Comparison of ENCODE assay signal across 17 cellular contexts in the genomic region with DNA sequence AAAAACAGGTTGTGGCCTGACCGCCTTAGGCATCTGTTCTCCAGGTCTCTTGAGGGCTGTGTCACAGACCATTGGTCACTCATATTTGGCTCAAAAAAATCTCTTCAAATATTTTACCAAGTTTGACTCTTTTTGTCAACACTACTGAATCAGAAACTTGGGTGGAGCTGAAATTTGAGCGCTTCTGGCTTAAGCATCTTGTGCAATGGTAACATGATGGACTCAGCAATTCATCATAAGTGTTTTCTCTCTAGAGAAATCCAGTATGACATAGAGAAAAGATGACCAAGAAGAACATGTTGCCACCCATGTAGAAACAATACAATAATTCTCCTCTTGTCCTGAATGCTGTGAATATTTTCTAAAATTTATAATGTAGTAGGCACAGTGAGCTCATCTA.
A peak's percentile ranks its signal among the peaks of the same experiment; 100 is the strongest.
DNase-seq lines count a peak whose midpoint lies in the region; ATAC-seq and TF ChIP-seq lines count a peak whose summit lies in the region.
"Had no signal": no experiment of that assay in that cellular context is flagged by ENCODE, and none has a peak within 500 bp of the region (broad histone marks: within the 10 kb centered on the region; RNA-seq: fewer than 3 reads in every experiment).

No MANE protein-coding gene starts in this region.

- H3K27me3 Mint-ChIP-seq in MCF 10A (ENCODE audit: insufficient read depth, unreplicated experiment) (no peaks in the 10 kb centered on the region), mesothelial cell of epicardium (ENCODE audit: low read depth) (no peaks in the 10 kb centered on the region)

- ATAC-seq in GM18861 (IDR thresholded peaks at IDR 0.05; ENCODE audit: unreplicated experiment) = no peak
- ATAC-seq: HCT116 had no signal

- H3K9ac ChIP-seq in mammary epithelial cell (ENCODE audit: insufficient read depth, low read length) = no peak overlapping the region

- DNase-seq in MCF 10A (ENCODE audit: unreplicated experiment) (peak; percentile 79), breast epithelium (ENCODE audit: low spot score in 2 of 2) (no peak), mammary epithelial cell (peak; percentile 5), fibroblast of peridontal ligament (ENCODE audit: extremely low read depth) (peak; percentile 92), stromal cell of bone marrow (ENCODE audit: low read depth) (peak; percentile 87), head of caudate nucleus (no peak), mesothelial cell of epicardium (ENCODE audit: low spot score in 2 of 2, unreplicated experiment in 2 of 2) (no peak)
- DNase-seq: 8988T, C1 segment of cervical spinal cord, DMS153, NCI-H1048, NCI-H146, NCI-H446, NCI-H748 treated with DMSO at 0.1 percent for 48 hours, SHP77 treated with DMSO at 0.1 percent for 48 hours had no signal

- H3K9me3 Mint-ChIP-seq in MCF 10A (ENCODE audit: unreplicated experiment) (no peaks in the 10 kb centered on the region), mesothelial cell of epicardium (peaks cover 13% of the 10 kb centered on the region)

- H3K4me3 ChIP-seq in breast epithelium = no peak overlapping the region
- no peak overlapping the region for H3K4me3 ChIP-seq in mammary epithelial cell (replicated peaks in 1 of 3; ENCODE audit: insufficient read depth in 1 of 3, low read depth in 2 of 3, low read length in 3 of 3)

- TF ChIP-seq POLR2A in breast epithelium (IDR thresholded peaks at IDR 0.05) = no peak

- TF ChIP-seq CTCF in MCF 10A (IDR thresholded peaks at IDR 0.05; ENCODE audit: unreplicated experiment) (no peak), breast epithelium (IDR thresholded peaks at IDR 0.05) (no peak), mammary epithelial cell (conservative IDR thresholded peaks at IDR 0.05 in 1 of 2, IDR thresholded peaks at IDR 0.05 in 1 of 2; ENCODE audit: extremely low read depth in 1 of 2, insufficient read depth in 1 of 2, low read depth in 1 of 2, low read length in 2 of 2) (no peak), mesothelial cell of epicardium (IDR thresholded peaks at IDR 0.05; ENCODE audit: unreplicated experiment) (no peak)

- in situ Hi-C loops in mammary epithelial cell (cut with MboI; ENCODE audit: low sequenced_read_pairs in 2 of 2) = no loop called here

- BruUV-seq in MCF 10A (replicated peaks; lab: Mats Ljungman, UMichigan) = no TSS peak
- BruUV-seq in mammary epithelial cell (replicated peaks; lab: Mats Ljungman, UMichigan) = no TSS peak

- peak overlapping the region; percentile 53 for H3K27ac Mint-ChIP-seq in MCF 10A (ENCODE audit: low read depth, unreplicated experiment)
- no peak overlapping the region for H3K27ac Mint-ChIP-seq in mesothelial cell of epicardium

- no peak overlapping the region for H2AFZ ChIP-seq in mammary epithelial cell (ENCODE audit: low read depth, low read length)

- H3K27ac ChIP-seq in breast epithelium (no peak overlapping the region), mammary epithelial cell (ENCODE audit: insufficient read depth, low read depth, low read length) (no peak overlapping the region)

- no peaks in the 10 kb centered on the region for H3K4me1 ChIP-seq in breast epithelium
- H3K4me1 ChIP-seq in mammary epithelial cell (ENCODE audit: insufficient read depth, low read length) = peaks cover 6% of the 10 kb centered on the region

- no peak overlapping the region for H3K4me2 ChIP-seq in mammary epithelial cell (ENCODE audit: insufficient read depth, low read depth, low read length)

- CTCF ChIA-PET in MCF 10A (lab: Yijun Ruan, JAX) (no interaction called here), mammary epithelial cell (lab: Charles Lee; ENCODE audit: low non-redundant PET) (no interaction called here)

- H3K79me2 ChIP-seq in mammary epithelial cell (ENCODE audit: insufficient read depth, low read length) = no peaks in the 10 kb centered on the region

- no peaks in the 10 kb centered on the region for H3K27me3 ChIP-seq in breast epithelium
- peaks cover 7% of the 10 kb centered on the region for H3K27me3 ChIP-seq in mammary epithelial cell (ENCODE audit: insufficient read depth, low read length)

- H3K36me3 Mint-ChIP-seq in MCF 10A (ENCODE audit: insufficient read depth, unreplicated experiment) = no peaks in the 10 kb centered on the region
- no peaks in the 10 kb centered on the region for H3K36me3 Mint-ChIP-seq in mesothelial cell of epicardium

- intact Hi-C loops in MCF 10A (cut with micrococcal nuclease) = loop anchor here (1.0 kb wide), 1 partner anchor 25 kb away; no protein-coding TSS in a partner anchor
- intact Hi-C loops in breast epithelium (cut with DNase I; ENCODE audit: low total_unique reads) = no loop called here
- intact Hi-C loops in mammary epithelial cell (cut with micrococcal nuclease) = no loop called here
- intact Hi-C loops in head of caudate nucleus (cut with DNase I) = no loop called here

- dilution Hi-C loops in mammary epithelial cell (cut with HindIII; ENCODE audit: low sequenced_read_pairs) = no loop called here

- WGBS in mammary epithelial cell (ENCODE audit: low coverage, missing lambda C conversion rate) = 95% methylated on average over 2 of the region's 2 CpGs

- H4K20me1 ChIP-seq in mammary epithelial cell (ENCODE audit: insufficient read depth, low read length) = no peaks in the 10 kb centered on the region

- H3K36me3 ChIP-seq in breast epithelium = no peaks in the 10 kb centered on the region
- H3K36me3 ChIP-seq in mammary epithelial cell (ENCODE audit: insufficient read depth, low read length) = no peaks in the 10 kb centered on the region

- H3K9me3 ChIP-seq in breast epithelium = no peaks in the 10 kb centered on the region
- H3K9me3 ChIP-seq in mammary epithelial cell (replicated peaks; ENCODE audit: insufficient read depth, low read length) = no peaks in the 10 kb centered on the region

- H3K4me3 Mint-ChIP-seq in MCF 10A (ENCODE audit: unreplicated experiment) (no peak overlapping the region), mesothelial cell of epicardium (no peak overlapping the region)

- H3K4me1 Mint-ChIP-seq in MCF 10A (ENCODE audit: insufficient read depth, unreplicated experiment) = peaks cover 31% of the 10 kb centered on the region
- H3K4me1 Mint-ChIP-seq in mesothelial cell of epicardium = peaks cover 14% of the 10 kb centered on the region

- POLR2A ChIA-PET in MCF 10A (lab: Yijun Ruan, JAX) = interaction anchor here (0.7 kb wide), 1 partner anchor 19 kb away, joined by 3 read pairs; no protein-coding TSS in a partner anchor

Comparison
In these comparisons a context has a peak if more than half of its experiments do, and no peak if none do; other contexts are left out.
1. DNase-seq: peak in MCF 10A (single experiment), mammary epithelial cell (single experiment), fibroblast of peridontal ligament (single experiment) and stromal cell of bone marrow (single experiment); none in breast epithelium (0 of 2), head of caudate nucleus (0 of 42) and mesothelial cell of epicardium (0 of 2).